ENCODE assay signal across 21 cellular contexts in the genomic region with DNA sequence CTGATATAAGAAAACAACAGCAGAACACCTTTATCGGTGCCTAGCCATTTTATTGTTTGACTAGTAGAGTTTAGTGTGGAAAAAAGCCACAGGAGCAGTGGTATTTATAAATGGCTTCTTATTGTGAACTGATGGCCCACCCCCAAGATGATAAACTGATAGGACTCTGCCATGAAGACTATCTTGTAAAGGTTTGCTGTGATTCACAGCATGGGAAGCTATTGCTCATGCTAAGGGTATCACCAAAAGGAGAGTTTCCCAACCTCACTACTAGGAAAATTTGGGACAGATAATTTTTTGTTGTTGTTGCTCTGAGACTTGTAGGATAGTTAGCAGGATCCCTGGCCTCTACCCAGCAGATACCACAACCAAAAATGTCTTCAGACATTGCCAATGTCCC. TPM values are rescaled to one million over a fixed set of nuclear protein-coding genes. Genes with fewer than 3 reads are reported as not detected.
DNase-seq lines count a peak whose midpoint lies in the region; ATAC-seq and TF ChIP-seq lines count a peak whose summit lies in the region.
"Had no signal": no experiment of that assay in that cellular context is flagged by ENCODE, and none has a peak within 500 bp of the region (broad histone marks: within the 10 kb centered on the region; RNA-seq: fewer than 3 reads in every experiment).

No MANE protein-coding gene starts in this region.

- TF ChIP-seq CTCF in SK-N-SH (IDR thresholded peaks at IDR 0.05) (no peak), HFFc6 (IDR thresholded peaks at IDR 0.05) (no peak), foreskin keratinocyte (conservative IDR thresholded peaks at IDR 0.05) (no peak)

- TF ChIP-seq EP300 in SK-N-SH (IDR thresholded peaks at IDR 0.05; ENCODE audit: borderline replicate concordance in 1 of 2, low read depth in 1 of 2, low read length in 1 of 2): no peak

- whole genome bisulfite sequencing in SK-N-SH (ENCODE audit: low lambda C conversion rate): 87% methylated on average over 1 of the region's 1 CpG

- no peaks in the 10 kb centered on the region for H3K27me3 ChIP-seq in SK-N-SH (ENCODE audit: insufficient read depth)
- H3K27me3 ChIP-seq in foreskin keratinocyte: no peaks in the 10 kb centered on the region
- H3K27me3 ChIP-seq: BLaER1 treated with 17β-estradiol and CSF1 and Interleukin-3, amounts not matched to agents 10 nM and 100 nM had no signal

- no peak overlapping the region for H3K9ac ChIP-seq in SK-N-SH
- H3K9ac ChIP-seq: BLaER1 treated with 17β-estradiol and CSF1 and Interleukin-3, amounts not matched to agents 10 nM and 100 nM had no signal

- CTCF ChIA-PET in SK-N-SH (lab: Yijun Ruan, JAX): interaction anchor here (1.0 to 1.6 kb wide), 2 partner anchors 10 to 99 kb away, joined by 3 to 6 read pairs; no protein-coding TSS in a partner anchor

- H3K27ac ChIP-seq in SK-N-SH (ENCODE audit: low read depth in 2 of 2, low read length in 1 of 2) (no peak overlapping the region), foreskin keratinocyte (no peak overlapping the region)
- H3K27ac ChIP-seq: 22Rv1; A549; BLaER1 treated with 17β-estradiol and CSF1 and Interleukin-3, amounts not matched to agents 10 nM and 100 nM had no signal

- no peaks in the 10 kb centered on the region; the same call in 1 of the 2 replicates for H3K27me3 Mint-ChIP-seq in HFFc6 (ENCODE audit: insufficient read depth)

- DNase-seq in SK-N-SH (no peak), HFFc6 (peak; percentile 42), foreskin keratinocyte (no peak), sciatic nerve (ENCODE audit: low spot score) (no peak), NCI-H446 (lab: John Stamatoyannopoulos, UW) (no peak)
- DNase-seq: Calu3; CD8-positive, alpha-beta T cell; DMS 273 treated with DMSO at 0.1 percent for 48 hours; DMS53; DND-41; GF-D8; H9; Karpas-422; KBM-7 had no signal

- no peak overlapping the region for H3K4me3 ChIP-seq in SK-N-SH (ENCODE audit: low read depth in 2 of 2, low read length in 1 of 2)
- H3K4me3 ChIP-seq: A549; BLaER1 treated with 17β-estradiol and CSF1 and Interleukin-3, amounts not matched to agents 10 nM and 100 nM had no signal

- peak overlapping the region; percentile 51 for H3K27ac Mint-ChIP-seq in HFFc6
- H3K27ac Mint-ChIP-seq: B cell; CD8-positive, alpha-beta T cell; IgD-negative memory B cell had no signal

- no peaks in the 10 kb centered on the region for H3K36me3 Mint-ChIP-seq in HFFc6 (ENCODE audit: low read depth)
- H3K36me3 Mint-ChIP-seq: CD8-positive, alpha-beta T cell; IgD-negative memory B cell had no signal

- no peak overlapping the region for H3K4me2 ChIP-seq in SK-N-SH
- H3K4me2 ChIP-seq: A549; BLaER1 treated with 17β-estradiol and CSF1 and Interleukin-3, amounts not matched to agents 10 nM and 100 nM had no signal

- no peak overlapping the region for H3K4me3 Mint-ChIP-seq in HFFc6
- H3K4me3 Mint-ChIP-seq: B cell; CD8-positive, alpha-beta T cell; H9; IgD-negative memory B cell had no signal

- H3K4me1 ChIP-seq in SK-N-SH (ENCODE audit: control insufficient read depth in 1 of 2, insufficient read depth in 2 of 2, low read depth in 1 of 2, low read length in 1 of 2): no peaks in the 10 kb centered on the region
- peaks cover 7% of the 10 kb centered on the region for H3K4me1 ChIP-seq in foreskin keratinocyte
- H3K4me1 ChIP-seq: A549; BLaER1 treated with 17β-estradiol and CSF1 and Interleukin-3, amounts not matched to agents 10 nM and 100 nM had no signal

- H3K9me2 ChIP-seq in SK-N-SH: no peaks in the 10 kb centered on the region

- H3K79me2 ChIP-seq in SK-N-SH (ENCODE audit: insufficient read depth): no peaks in the 10 kb centered on the region

- H3K36me3 ChIP-seq in SK-N-SH (replicated peaks in 1 of 2; ENCODE audit: control insufficient read depth in 1 of 2, insufficient read depth in 2 of 2, low read length in 1 of 2): no peaks in the 10 kb centered on the region
- H3K36me3 ChIP-seq: BLaER1 treated with 17β-estradiol and CSF1 and Interleukin-3, amounts not matched to agents 10 nM and 100 nM had no signal

- ATAC-seq in SK-N-SH treated with all-trans-retinoic acid at 6 μM for 48 hours: no peak
- ATAC-seq in foreskin keratinocyte: peak; percentile 16
- no peak for ATAC-seq in GM18858 (IDR thresholded peaks at IDR 0.05; ENCODE audit: unreplicated experiment)
- no peak for ATAC-seq in sciatic nerve
- ATAC-seq: A549; CD8-positive, alpha-beta T cell had no signal

- POLR2A ChIA-PET in SK-N-SH (lab: Yijun Ruan, JAX): no interaction called here

- H3K4me1 Mint-ChIP-seq in HFFc6 (ENCODE audit: low read depth): peaks cover 47% of the 10 kb centered on the region
- H3K4me1 Mint-ChIP-seq: B cell, H9, IgD-negative memory B cell had no signal

- no peaks in the 10 kb centered on the region for H3K9me3 ChIP-seq in SK-N-SH
- H3K9me3 ChIP-seq: A549; BLaER1 treated with 17β-estradiol and CSF1 and Interleukin-3, amounts not matched to agents 10 nM and 100 nM had no signal

- intact Hi-C loops in sciatic nerve (cut with DNase I): no loop called here

- H3K9me3 Mint-ChIP-seq in HFFc6: no peaks in the 10 kb centered on the region
- H3K9me3 Mint-ChIP-seq: CD8-positive, alpha-beta T cell; H9; IgD-negative memory B cell had no signal

- H2AFZ ChIP-seq in SK-N-SH (ENCODE audit: low read depth): no peak overlapping the region

- H4K20me1 ChIP-seq in SK-N-SH (ENCODE audit: insufficient read depth): no peaks in the 10 kb centered on the region
- H4K20me1 ChIP-seq: BLaER1 treated with 17β-estradiol and CSF1 and Interleukin-3, amounts not matched to agents 10 nM and 100 nM had no signal

- no peaks in the 10 kb centered on the region for H3F3A ChIP-seq in SK-N-SH (replicated peaks; ENCODE audit: insufficient read depth)

- TF ChIP-seq RAD21 in SK-N-SH (IDR thresholded peaks at IDR 0.05; ENCODE audit: low read length): no peak

TF ChIP-seq in SK-N-SH, 30 proteins besides CTCF, POLR2A, EP300 and RAD21:
- TF ChIP-seq FOSL2 (IDR thresholded peaks at IDR 0.05; ENCODE audit: borderline replicate concordance, low read depth) (0 out of 2 replicates have a peak, but pooled peaks have one; percentile 6), TCF12 (IDR thresholded peaks at IDR 0.05) (no peak)
TF ChIP-seq in SK-N-SH: peak in this region for 1.

TF ChIP-seq in SK-N-SH treated with all-trans-retinoic acid at 6 μM for 48 hours, 23 proteins besides CTCF, POLR2A, EP300 and RAD21:
- no peak for TF ChIP-seq ZNF70 (CRISPR knock-in tag; IDR thresholded peaks at IDR 0.05)
- TF ChIP-seq ZFP30 (CRISPR knock-in tag; IDR thresholded peaks at IDR 0.05): no peak

RNA-seq across cellular contexts. Expression of gene SLC7A1, which starts 12.0 kb away (rescaled TPM):
- polyA plus RNA-seq in SK-N-SH (2012; rRNA removed): 9.3 and 14.0 TPM in 2 replicates
- 9.1 and 11.8 TPM in 2 replicates for polyA plus RNA-seq in SK-N-SH (2012; cell fraction: cytosol; rRNA removed)
- 15.4 and 20.8 TPM in 2 replicates for polyA plus RNA-seq in SK-N-SH (2012; cell fraction: nucleus; rRNA removed)
- total RNA-seq in HFFc6 (2021; fragmentation: NEBNext Ultra II Directional; extraction: Animal tissue kit (Norgen Biotek cat#: 25700)): 100 to 1,000 TPM; 134 to 174 (median 144) TPM
- 69.8 and 76.2 TPM in 2 replicates for total RNA-seq in foreskin keratinocyte
- 20.2 and 25.3 TPM in 2 replicates for polyA plus RNA-seq in foreskin keratinocyte
- 34.6 TPM for total RNA-seq in sciatic nerve
